7 cellular contexts compared by ENCODE assay signal in the genomic region with DNA sequence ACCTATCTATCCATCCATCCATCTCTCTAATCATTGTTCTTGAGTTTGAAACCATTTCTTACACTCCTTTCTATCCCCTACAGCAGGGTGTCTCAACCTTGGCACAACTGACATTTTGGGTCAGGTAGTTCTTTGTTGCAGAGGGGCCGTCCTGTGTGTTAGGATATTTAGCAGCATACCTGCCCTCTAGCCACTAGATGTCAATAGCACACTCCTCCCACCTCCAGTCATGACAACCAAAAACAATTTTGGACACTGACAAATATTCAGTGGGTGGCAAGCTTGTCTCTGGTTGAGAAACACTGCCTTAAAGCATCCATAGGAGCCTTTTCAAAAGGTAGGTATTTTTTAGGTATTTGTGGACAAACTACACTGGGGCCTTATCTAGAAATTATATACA. TPM values are rescaled to one million over a fixed set of nuclear protein-coding genes. Genes with fewer than 3 reads are reported as not detected.
DNase-seq lines count a peak whose midpoint lies in the region; ATAC-seq, FAIRE-seq and TF ChIP-seq lines count a peak whose summit lies in the region.
"Not testable (repeated sequence)": the region's sequence is repeated elsewhere in the genome, so short reads cannot be mapped to it uniquely, and the experiment has no call there.

No MANE protein-coding gene starts in this region.

- TF ChIP-seq CTCF in LNCaP clone FGC (IDR thresholded peaks at IDR 0.05; ENCODE audit: control insufficient read depth, extremely low read depth, insufficient read depth) = peak; percentile 28
- TF ChIP-seq CTCF in WTC11 (IDR thresholded peaks at IDR 0.05); K562 (IDR thresholded peaks at IDR 0.05 in 2 of 3, conservative IDR thresholded peaks at IDR 0.05 in 1 of 3; ENCODE audit: insufficient read depth in 2 of 3, low read depth in 1 of 3, low read length in 3 of 3); HepG2 (CRISPR knock-in tag; IDR thresholded peaks at IDR 0.05): not testable (repeated sequence)
- TF ChIP-seq CTCF in epithelial cell of proximal tubule (conservative IDR thresholded peaks at IDR 0.05; ENCODE audit: low read depth, low read length) = peak; percentile 12

- peaks cover 12% of the 10 kb centered on the region for H3K4me1 Mint-ChIP-seq in WTC11
- H3K4me1 Mint-ChIP-seq in stimulated activated effector memory CD8-positive, alpha-beta T cell treated with anti-CD3 and anti-CD28 coated beads, Interleukin-12 subunit alpha, Interleukin-12 subunit beta, amount 100 ng/mL, for 72 hours = peaks cover 16% of the 10 kb centered on the region

- TF ChIP-seq POLR2A in GM12892 (IDR thresholded peaks at IDR 0.05; ENCODE audit: low read depth, low read length); K562 (conservative IDR thresholded peaks at IDR 0.05); HepG2 (IDR thresholded peaks at IDR 0.05; ENCODE audit: insufficient read depth in 1 of 2, low read depth in 2 of 2, low read length in 2 of 2): not testable (repeated sequence)

- not testable (repeated sequence) for H3K4me2 ChIP-seq in K562 (ENCODE audit: insufficient read depth, low read length); HepG2 (ENCODE audit: low read depth, low read length)

- not testable (repeated sequence) for H3K36me3 ChIP-seq in K562 (ENCODE audit: control insufficient read depth, insufficient read depth, low read length); HepG2 (replicated peaks in 1 of 2; ENCODE audit: control insufficient read depth in 1 of 2, insufficient read depth in 2 of 2, low read length in 2 of 2)

- ATAC-seq in WTC11 (peak; percentile 75), K562 (peak; percentile 75), HepG2 (peak; percentile 69)
- ATAC-seq in stimulated activated effector memory CD8-positive, alpha-beta T cell treated with anti-CD3 and anti-CD28 coated beads, Interleukin-12 subunit alpha, Interleukin-12 subunit beta, amount 100 ng/mL, for 72 hours = peak; percentile 26

- DNase-seq in GM12892 (ENCODE audit: insufficient read length); LNCaP clone FGC (ENCODE audit: low read depth); WTC11 (ENCODE audit: low spot score); K562 (ENCODE audit: extremely low read depth in 1 of 4, low spot score in 3 of 4); epithelial cell of proximal tubule (ENCODE audit: low read depth); HepG2 (ENCODE audit: low spot score); stimulated activated effector memory CD8-positive, alpha-beta T cell treated with anti-CD3 and anti-CD28 coated beads, Interleukin-12 subunit alpha, Interleukin-12 subunit beta, amount 100 ng/mL, for 72 hours (ENCODE audit: low spot score in 2 of 2): not testable (repeated sequence)

- in situ Hi-C loops in K562 (cut with MboI); HepG2 (cut with HindIII; ENCODE audit: extremely low pct_ligation_motif_present, low pct_unique_long_range_greater_than_20kb): not testable (repeated sequence)

- POLR2A ChIA-PET in WTC11 (lab: Charles Lee); K562 (lab: Yijun Ruan, JAX); HepG2 (lab: Yijun Ruan, JAX): not testable (repeated sequence)

- WGBS in K562 (ENCODE audit: insufficient coverage, low coverage, missing lambda C conversion rate) = no CpG with 5 or more reads among the region's 1 CpG
- WGBS in HepG2 (ENCODE audit: low lambda C conversion rate) = 83% methylated on average over 1 of the region's 1 CpG

- H4K20me1 ChIP-seq in K562 (replicated peaks; ENCODE audit: control insufficient read depth, insufficient read depth, low read length); HepG2 (ENCODE audit: insufficient read depth, low read length): not testable (repeated sequence)

- H3K36me3 Mint-ChIP-seq in WTC11 = peaks cover 10% of the 10 kb centered on the region
- H3K36me3 Mint-ChIP-seq in stimulated activated effector memory CD8-positive, alpha-beta T cell treated with anti-CD3 and anti-CD28 coated beads, Interleukin-12 subunit alpha, Interleukin-12 subunit beta, amount 100 ng/mL, for 72 hours = peaks cover 34% of the 10 kb centered on the region

- not testable (repeated sequence) for H3K4me3 ChIP-seq in LNCaP clone FGC (ENCODE audit: low read depth, low read length); K562; epithelial cell of proximal tubule (ENCODE audit: low read depth, low read length); HepG2 (replicated peaks in 1 of 3; ENCODE audit: insufficient read depth in 1 of 3, low read depth in 2 of 3, low read length in 3 of 3)

- not testable (repeated sequence) for H3K9ac ChIP-seq in K562 (ENCODE audit: insufficient read depth in 1 of 2, low read depth in 2 of 2, low read length in 2 of 2); HepG2 (ENCODE audit: insufficient read depth, low read depth, low read length)

- not testable (repeated sequence) for H3K9me3 ChIP-seq in K562 (replicated peaks; ENCODE audit: control insufficient read depth, insufficient read depth, low read depth, low read length); HepG2 (ENCODE audit: low read length)

- H3K27me3 Mint-ChIP-seq in WTC11 (ENCODE audit: low read depth) = not testable (repeated sequence)

- H3K79me2 ChIP-seq in K562 (ENCODE audit: control insufficient read depth, insufficient read depth, low read length); HepG2 (ENCODE audit: insufficient read depth, low read length): not testable (repeated sequence)

- not testable (repeated sequence) for H3K27me3 ChIP-seq in K562 (ENCODE audit: control insufficient read depth in 2 of 2, insufficient read depth in 2 of 2, low read length in 2 of 2); HepG2 (ENCODE audit: control insufficient read depth in 1 of 2, insufficient read depth in 2 of 2, low read length in 2 of 2)

- CTCF ChIA-PET in WTC11 (lab: Charles Lee); K562 (lab: Yijun Ruan, JAX; ENCODE audit: low intra/inter-chr PET ratio); HepG2 (lab: Yijun Ruan, JAX; ENCODE audit: low intra/inter-chr PET ratio, low total read pairs): not testable (repeated sequence)

- H3K4me3 Mint-ChIP-seq in WTC11; stimulated activated effector memory CD8-positive, alpha-beta T cell treated with anti-CD3 and anti-CD28 coated beads, Interleukin-12 subunit alpha, Interleukin-12 subunit beta, amount 100 ng/mL, for 72 hours: not testable (repeated sequence)

- H3K27ac Mint-ChIP-seq in WTC11; stimulated activated effector memory CD8-positive, alpha-beta T cell treated with anti-CD3 and anti-CD28 coated beads, Interleukin-12 subunit alpha, Interleukin-12 subunit beta, amount 100 ng/mL, for 72 hours: not testable (repeated sequence)

- not testable (repeated sequence) for H3K4me1 ChIP-seq in K562 (replicated peaks in 1 of 2; ENCODE audit: control insufficient read depth in 2 of 2, insufficient read depth in 2 of 2, low read length in 2 of 2); HepG2 (ENCODE audit: insufficient read depth, low read length)

- not testable (repeated sequence) for TF ChIP-seq RAD21 in K562 (CRISPR knock-in tag; conservative IDR thresholded peaks at IDR 0.05 in 1 of 2, IDR thresholded peaks at IDR 0.05 in 1 of 2); HepG2 (CRISPR knock-in tag; IDR thresholded peaks at IDR 0.05)

- BruUV-seq in K562 (replicated peaks; lab: Mats Ljungman, UMichigan) = not testable (repeated sequence)
- TSS peak; percentile 17 for BruUV-seq in HepG2 (replicated peaks; lab: Mats Ljungman, UMichigan)

- not testable (repeated sequence) for H2AFZ ChIP-seq in K562 (ENCODE audit: low read depth, low read length); HepG2 (ENCODE audit: low read length)

- FAIRE-seq in GM12892 (lab: Jason Lieb, UNC) = peak; percentile 87
- not testable (repeated sequence) for FAIRE-seq in K562 (lab: Jason Lieb, UNC); HepG2 (lab: Jason Lieb, UNC)

- not testable (repeated sequence) for H3K9me3 Mint-ChIP-seq in WTC11; stimulated activated effector memory CD8-positive, alpha-beta T cell treated with anti-CD3 and anti-CD28 coated beads, Interleukin-12 subunit alpha, Interleukin-12 subunit beta, amount 100 ng/mL, for 72 hours

- not testable (repeated sequence) for TF ChIP-seq EP300 in K562 (IDR thresholded peaks at IDR 0.05; ENCODE audit: low read length); HepG2 (IDR thresholded peaks at IDR 0.05; ENCODE audit: low read depth in 2 of 2, low read length in 2 of 2); HepG2 (CRISPR knock-in tag; IDR thresholded peaks at IDR 0.05; ENCODE audit: borderline replicate concordance)

- H3K27ac ChIP-seq in K562 (ENCODE audit: extremely low read depth, low read depth, low read length); HepG2 (ENCODE audit: extremely low read length, insufficient read depth, low read length): not testable (repeated sequence)

- not testable (repeated sequence) for H3K9me1 ChIP-seq in K562 (ENCODE audit: control insufficient read depth, insufficient read depth, low read length)

- intact Hi-C loops in K562 (cut with micrococcal nuclease); HepG2 (cut with micrococcal nuclease; ENCODE audit: unreplicated experiment): not testable (repeated sequence)

RNA-seq across cellular contexts. Expression of a gene that starts 10.4 kb away (rescaled TPM):
- 6.7 TPM for polyA plus RNA-seq in GM12892 (2012; ENCODE audit: missing spikeins)
- total RNA-seq in WTC11 (2021) (16.2 to 16.9 TPM (median 16.5 TPM) in 3 replicates), K562 (2014; rRNA removed) (10.4 and 16.7 TPM in 2 replicates), K562 (2014; rRNA removed; fragmentation: Illumina TruSeq; extraction: Trizol) (16.8 and 19.8 TPM in 2 replicates), K562 (2015; rRNA removed; fragmentation: Illumina TruSeq; extraction: Trizol) (10.2 and 12.8 TPM in 2 replicates), K562 (2021) (6.5 and 8.0 TPM in 2 replicates), epithelial cell of proximal tubule (3.3 and 4.6 TPM in 2 replicates), HepG2 (2016; rRNA removed; fragmentation: Illumina TruSeq; extraction: Trizol) (21.4 and 28.2 TPM in 2 replicates)
- 113 and 195 TPM in 2 replicates for total RNA-seq in K562 (2011; cell fraction: chromatin; rRNA removed; ENCODE audit: low replicate concordance)
- 71.2 and 80.5 TPM in 2 replicates for total RNA-seq in K562 (2011; cell fraction: nucleolus; rRNA removed)
- total RNA-seq in K562 (2011; cell fraction: nucleoplasm; rRNA removed) = 135 and 181 TPM in 2 replicates
- polyA plus RNA-seq in K562 (2011; rRNA removed) (4.7 and 8.5 TPM in 2 replicates), K562 (2014; fragmentation: Illumina TruSeq; extraction: Trizol) (6.6 TPM in 2 replicates), K562 (2014; fragmentation: Nextera tagmentation; extraction: Ambion mirVana) (1 to 10 TPM; 5.7 to 6.9 TPM), K562 (2014; rRNA removed) (7.0 and 8.2 TPM in 2 replicates), HepG2 (2011; rRNA removed) (9.2 and 10.4 TPM in 2 replicates)
- 0.72 and 1.5 TPM in 2 replicates for polyA plus RNA-seq in K562 (2011; cell fraction: cytosol; rRNA removed)
- 12.3 and 13.4 TPM in 2 replicates for polyA plus RNA-seq in K562 (2011; cell fraction: nucleus; rRNA removed)
- 6.0 and 8.1 TPM in 2 replicates for polyA plus RNA-seq in K562 (2012)
- 36.6 and 40.4 TPM in 2 replicates for polyA minus RNA-seq in K562 (2011; rRNA and poly(A)+ RNA removed)
- polyA minus RNA-seq in K562 (2011; cell fraction: cytosol; rRNA and poly(A)+ RNA removed) = 2.9 and 4.1 TPM in 2 replicates
- polyA minus RNA-seq in K562 (2011; cell fraction: nucleus; rRNA and poly(A)+ RNA removed) = 28.4 and 50.5 TPM in 2 replicates
- total RNA-seq in HepG2 (2016; cell fraction: cytosol; rRNA removed; fragmentation: Illumina TruSeq; extraction: Trizol; ENCODE audit: low read depth) = 48.5 and 53.9 TPM in 2 replicates
- total RNA-seq in HepG2 (2016; cell fraction: insoluble cytoplasmic fraction; rRNA removed; fragmentation: Illumina TruSeq; extraction: Trizol) = 22.2 and 28.9 TPM in 2 replicates
- total RNA-seq in HepG2 (2016; cell fraction: membrane; rRNA removed; fragmentation: Illumina TruSeq; extraction: Trizol) = 18.9 and 23.3 TPM in 2 replicates
- total RNA-seq in HepG2 (2016; cell fraction: nucleus; rRNA removed; fragmentation: Illumina TruSeq; extraction: Trizol) = 58.5 and 67.5 TPM in 2 replicates
- polyA plus RNA-seq in HepG2 (2011; cell fraction: cytosol; rRNA removed) = 2.1 and 2.9 TPM in 2 replicates
- 11.2 and 18.7 TPM in 2 replicates for polyA plus RNA-seq in HepG2 (2011; cell fraction: nucleus; rRNA removed)
- polyA plus RNA-seq in HepG2 (2012) = 8.8 and 10.8 TPM in 2 replicates
- polyA plus RNA-seq in HepG2 (2016; cell fraction: cytosol; fragmentation: Illumina TruSeq; extraction: Trizol; ENCODE audit: low read depth) = 2.0 and 2.3 TPM in 2 replicates
- 8.3 and 12.5 TPM in 2 replicates for polyA plus RNA-seq in HepG2 (2016; cell fraction: insoluble cytoplasmic fraction; fragmentation: Illumina TruSeq; extraction: Trizol; ENCODE audit: low read depth)
- 4.4 and 6.3 TPM in 2 replicates for polyA plus RNA-seq in HepG2 (2016; cell fraction: membrane; fragmentation: Illumina TruSeq; extraction: Trizol; ENCODE audit: low read depth)
- polyA plus RNA-seq in HepG2 (2016; cell fraction: nucleus; fragmentation: Illumina TruSeq; extraction: Trizol; ENCODE audit: insufficient read depth, low read depth) = 28.8 and 34.7 TPM in 2 replicates
- polyA minus RNA-seq in HepG2 (2011; rRNA and poly(A)+ RNA removed; ENCODE audit: low replicate concordance) = 8.8 and 32.2 TPM in 2 replicates
- polyA minus RNA-seq in HepG2 (2011; cell fraction: cytosol; rRNA and poly(A)+ RNA removed) = 14.0 and 17.8 TPM in 2 replicates
- 174 and 213 TPM in 2 replicates for polyA minus RNA-seq in HepG2 (2011; cell fraction: nucleus; rRNA and poly(A)+ RNA removed)
